In the genomic region with DNA sequence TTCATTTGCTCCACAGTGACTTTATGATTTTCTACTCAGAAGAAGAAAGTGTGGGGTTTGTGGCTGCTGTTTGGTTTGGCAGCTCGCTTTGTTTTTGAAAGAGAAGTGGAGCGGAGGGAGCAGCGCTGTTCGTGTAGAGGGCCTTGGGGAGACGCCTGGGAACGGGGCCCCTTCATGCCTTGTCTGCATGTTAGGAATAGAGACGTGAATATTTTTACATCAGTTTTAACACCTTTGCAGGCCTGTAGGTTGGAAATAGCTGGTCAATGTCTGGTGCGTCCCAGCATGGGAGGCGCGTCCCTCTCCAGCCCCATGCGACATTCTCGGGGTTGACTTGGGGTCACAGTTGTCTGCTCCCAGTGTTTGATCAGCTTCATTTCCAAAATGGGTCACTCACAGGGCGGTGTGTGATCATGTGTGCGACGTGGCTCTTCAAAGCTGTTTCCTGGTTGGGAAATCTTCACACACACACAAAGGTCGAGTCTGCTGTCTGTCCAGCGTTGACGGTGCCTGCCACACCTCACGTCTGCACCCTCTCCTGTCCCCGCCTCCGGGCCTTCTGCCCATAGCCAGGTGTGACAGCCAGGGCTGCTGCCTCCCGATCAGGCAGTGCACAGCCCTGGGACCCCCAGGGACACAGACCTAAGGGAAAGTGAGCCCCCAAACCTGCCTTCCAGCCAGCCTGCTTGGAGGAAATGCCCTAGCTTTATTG, we compare ENCODE assay signal across 1 cellular context.
TF ChIP-seq lines count a peak whose summit lies in the region.

No MANE protein-coding gene starts in this region.

TF ChIP-seq in HepG2, 621 proteins besides CTCF, POLR2A, EP300 and RAD21 (continued from another document and continues in another):
- TF ChIP-seq SNAPC4 (CRISPR knock-in tag; IDR thresholded peaks at IDR 0.05) (no peak), NFKBIZ (CRISPR knock-in tag; IDR thresholded peaks at IDR 0.05) (peak; percentile 98), ZBTB42 (CRISPR knock-in tag; IDR thresholded peaks at IDR 0.05) (0 out of 2 replicates have a peak, but pooled peaks have one; percentile 43), DR1 (CRISPR knock-in tag; IDR thresholded peaks at IDR 0.05) (no peak), ATAD3A (CRISPR knock-in tag; IDR thresholded peaks at IDR 0.05) (no peak), E2F1 (CRISPR knock-in tag; IDR thresholded peaks at IDR 0.05) (0 out of 2 replicates have a peak, but pooled peaks have one; percentile 60), NCOA1 (CRISPR knock-in tag; IDR thresholded peaks at IDR 0.05) (peak; percentile 95; the same call in 1 of the 2 replicates), BORCS8-MEF2B (CRISPR knock-in tag; IDR thresholded peaks at IDR 0.05) (peak; percentile 46; the same call in 1 of the 2 replicates), ZNF331 (CRISPR knock-in tag; IDR thresholded peaks at IDR 0.05) (peak; percentile 86; the same call in 1 of the 2 replicates), ZNF605 (CRISPR knock-in tag; IDR thresholded peaks at IDR 0.05) (peak; percentile 93), BCL6 (CRISPR knock-in tag; IDR thresholded peaks at IDR 0.05) (peak; percentile 97), NFE2L2 (IDR thresholded peaks at IDR 0.05; ENCODE audit: low read length) (no peak), U2AF2 (IDR thresholded peaks at IDR 0.05; ENCODE audit: low read depth, low read length) (no peak), SRSF9 (IDR thresholded peaks at IDR 0.05; ENCODE audit: borderline replicate concordance, insufficient read depth, low read depth, low read length, poor library complexity, severe bottlenecking) (no peak), ZNF432 (CRISPR knock-in tag; IDR thresholded peaks at IDR 0.05; ENCODE audit: borderline replicate concordance) (no peak), SMAD9 (CRISPR knock-in tag; IDR thresholded peaks at IDR 0.05) (no peak; the same call in 1 of the 2 replicates), ZBTB1 (CRISPR knock-in tag; IDR thresholded peaks at IDR 0.05; ENCODE audit: borderline replicate concordance) (no peak), ZNF34 (CRISPR knock-in tag; IDR thresholded peaks at IDR 0.05; ENCODE audit: borderline replicate concordance) (no peak), ZNF556 (CRISPR knock-in tag; IDR thresholded peaks at IDR 0.05; ENCODE audit: borderline replicate concordance) (peak; percentile 93; the same call in 1 of the 2 replicates), ZFP62 (CRISPR knock-in tag; IDR thresholded peaks at IDR 0.05) (no peak), ZNF235 (CRISPR knock-in tag; IDR thresholded peaks at IDR 0.05; ENCODE audit: borderline replicate concordance) (no peak), ZNF589 (CRISPR knock-in tag; conservative IDR thresholded peaks at IDR 0.05) (0 out of 2 replicates have a peak, but pooled peaks have one; percentile 58), ZNF552 (CRISPR knock-in tag; IDR thresholded peaks at IDR 0.05; ENCODE audit: borderline replicate concordance) (peak; percentile 61; the same call in 1 of the 2 replicates), NFIB (CRISPR knock-in tag; IDR thresholded peaks at IDR 0.05; ENCODE audit: borderline replicate concordance) (no peak), ZNF501 (CRISPR knock-in tag; IDR thresholded peaks at IDR 0.05) (peak; percentile 91), MYPOP (CRISPR knock-in tag; IDR thresholded peaks at IDR 0.05) (0 out of 2 replicates have a peak, but pooled peaks have one; percentile 36), GTF3A (CRISPR knock-in tag; conservative IDR thresholded peaks at IDR 0.05) (no peak), ZNF550 (CRISPR knock-in tag; IDR thresholded peaks at IDR 0.05; ENCODE audit: borderline replicate concordance) (no peak), ZFP1 (CRISPR knock-in tag; IDR thresholded peaks at IDR 0.05) (no peak), THAP11 (CRISPR knock-in tag; IDR thresholded peaks at IDR 0.05) (peak; percentile 73), NFYB (CRISPR knock-in tag; IDR thresholded peaks at IDR 0.05) (peak; percentile 36; the same call in 1 of the 2 replicates), MED8 (CRISPR knock-in tag; IDR thresholded peaks at IDR 0.05; ENCODE audit: insufficient replicate concordance) (peak; percentile 99), ZFY (CRISPR knock-in tag; IDR thresholded peaks at IDR 0.05) (peak; percentile 49), PHB2 (IDR thresholded peaks at IDR 0.05; ENCODE audit: partially characterized antibody) (no peak), ZNF160 (CRISPR knock-in tag; IDR thresholded peaks at IDR 0.05) (0 out of 2 replicates have a peak, but pooled peaks have one; percentile 46)
- TF ChIP-seq, protein P1, sequence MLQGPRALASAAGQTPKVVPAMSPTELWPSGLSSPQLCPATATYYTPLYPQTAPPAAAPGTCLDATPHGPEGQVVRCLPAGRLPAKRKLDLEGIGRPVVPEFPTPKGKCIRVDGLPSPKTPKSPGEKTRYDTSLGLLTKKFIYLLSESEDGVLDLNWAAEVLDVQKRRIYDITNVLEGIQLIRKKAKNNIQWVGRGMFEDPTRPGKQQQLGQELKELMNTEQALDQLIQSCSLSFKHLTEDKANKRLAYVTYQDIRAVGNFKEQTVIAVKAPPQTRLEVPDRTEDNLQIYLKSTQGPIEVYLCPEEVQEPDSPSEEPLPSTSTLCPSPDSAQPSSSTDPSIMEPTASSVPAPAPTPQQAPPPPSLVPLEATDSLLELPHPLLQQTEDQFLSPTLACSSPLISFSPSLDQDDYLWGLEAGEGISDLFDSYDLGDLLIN (CRISPR knock-in tag; IDR thresholded peaks at IDR 0.05; ENCODE audit: borderline replicate concordance), result 0 out of 2 replicates have a peak, but pooled peaks have one; percentile 24
- TF ChIP-seq, protein P2, sequence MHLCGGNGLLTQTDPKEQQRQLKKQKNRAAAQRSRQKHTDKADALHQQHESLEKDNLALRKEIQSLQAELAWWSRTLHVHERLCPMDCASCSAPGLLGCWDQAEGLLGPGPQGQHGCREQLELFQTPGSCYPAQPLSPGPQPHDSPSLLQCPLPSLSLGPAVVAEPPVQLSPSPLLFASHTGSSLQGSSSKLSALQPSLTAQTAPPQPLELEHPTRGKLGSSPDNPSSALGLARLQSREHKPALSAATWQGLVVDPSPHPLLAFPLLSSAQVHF (CRISPR knock-in tag; IDR thresholded peaks at IDR 0.05), result no peak
- TF ChIP-seq, protein P3, sequence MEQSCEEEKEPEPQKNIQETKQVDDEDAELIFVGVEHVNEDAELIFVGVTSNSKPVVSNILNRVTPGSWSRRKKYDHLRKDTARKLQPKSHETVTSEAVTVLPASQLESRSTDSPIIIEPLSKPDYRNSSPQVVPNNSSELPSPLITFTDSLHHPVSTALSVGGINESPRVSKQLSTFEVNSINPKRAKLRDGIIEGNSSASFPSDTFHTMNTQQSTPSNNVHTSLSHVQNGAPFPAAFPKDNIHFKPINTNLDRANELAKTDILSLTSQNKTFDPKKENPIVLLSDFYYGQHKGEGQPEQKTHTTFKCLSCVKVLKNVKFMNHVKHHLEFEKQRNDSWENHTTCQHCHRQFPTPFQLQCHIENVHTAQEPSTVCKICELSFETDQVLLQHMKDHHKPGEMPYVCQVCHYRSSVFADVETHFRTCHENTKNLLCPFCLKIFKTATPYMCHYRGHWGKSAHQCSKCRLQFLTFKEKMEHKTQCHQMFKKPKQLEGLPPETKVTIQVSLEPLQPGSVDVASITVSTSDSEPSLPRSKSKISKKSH (CRISPR knock-in tag; IDR thresholded peaks at IDR 0.05; ENCODE audit: borderline replicate concordance), result peak; percentile 76; the same call in 1 of the 2 replicates
- TF ChIP-seq, protein P4, sequence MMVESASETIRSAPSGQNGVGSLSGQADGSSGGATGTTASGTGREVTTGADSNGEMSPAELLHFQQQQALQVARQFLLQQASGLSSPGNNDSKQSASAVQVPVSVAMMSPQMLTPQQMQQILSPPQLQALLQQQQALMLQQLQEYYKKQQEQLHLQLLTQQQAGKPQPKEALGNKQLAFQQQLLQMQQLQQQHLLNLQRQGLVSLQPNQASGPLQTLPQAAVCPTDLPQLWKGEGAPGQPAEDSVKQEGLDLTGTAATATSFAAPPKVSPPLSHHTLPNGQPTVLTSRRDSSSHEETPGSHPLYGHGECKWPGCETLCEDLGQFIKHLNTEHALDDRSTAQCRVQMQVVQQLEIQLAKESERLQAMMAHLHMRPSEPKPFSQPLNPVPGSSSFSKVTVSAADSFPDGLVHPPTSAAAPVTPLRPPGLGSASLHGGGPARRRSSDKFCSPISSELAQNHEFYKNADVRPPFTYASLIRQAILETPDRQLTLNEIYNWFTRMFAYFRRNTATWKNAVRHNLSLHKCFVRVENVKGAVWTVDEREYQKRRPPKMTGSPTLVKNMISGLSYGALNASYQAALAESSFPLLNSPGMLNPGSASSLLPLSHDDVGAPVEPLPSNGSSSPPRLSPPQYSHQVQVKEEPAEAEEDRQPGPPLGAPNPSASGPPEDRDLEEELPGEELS (CRISPR knock-in tag; IDR thresholded peaks at IDR 0.05), result peak; percentile 97
- TF ChIP-seq, protein P5, sequence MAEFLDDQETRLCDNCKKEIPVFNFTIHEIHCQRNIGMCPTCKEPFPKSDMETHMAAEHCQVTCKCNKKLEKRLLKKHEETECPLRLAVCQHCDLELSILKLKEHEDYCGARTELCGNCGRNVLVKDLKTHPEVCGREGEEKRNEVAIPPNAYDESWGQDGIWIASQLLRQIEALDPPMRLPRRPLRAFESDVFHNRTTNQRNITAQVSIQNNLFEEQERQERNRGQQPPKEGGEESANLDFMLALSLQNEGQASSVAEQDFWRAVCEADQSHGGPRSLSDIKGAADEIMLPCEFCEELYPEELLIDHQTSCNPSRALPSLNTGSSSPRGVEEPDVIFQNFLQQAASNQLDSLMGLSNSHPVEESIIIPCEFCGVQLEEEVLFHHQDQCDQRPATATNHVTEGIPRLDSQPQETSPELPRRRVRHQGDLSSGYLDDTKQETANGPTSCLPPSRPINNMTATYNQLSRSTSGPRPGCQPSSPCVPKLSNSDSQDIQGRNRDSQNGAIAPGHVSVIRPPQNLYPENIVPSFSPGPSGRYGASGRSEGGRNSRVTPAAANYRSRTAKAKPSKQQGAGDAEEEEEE (CRISPR knock-in tag; IDR thresholded peaks at IDR 0.05; ENCODE audit: borderline replicate concordance), result no peak
- TF ChIP-seq, protein P6, sequence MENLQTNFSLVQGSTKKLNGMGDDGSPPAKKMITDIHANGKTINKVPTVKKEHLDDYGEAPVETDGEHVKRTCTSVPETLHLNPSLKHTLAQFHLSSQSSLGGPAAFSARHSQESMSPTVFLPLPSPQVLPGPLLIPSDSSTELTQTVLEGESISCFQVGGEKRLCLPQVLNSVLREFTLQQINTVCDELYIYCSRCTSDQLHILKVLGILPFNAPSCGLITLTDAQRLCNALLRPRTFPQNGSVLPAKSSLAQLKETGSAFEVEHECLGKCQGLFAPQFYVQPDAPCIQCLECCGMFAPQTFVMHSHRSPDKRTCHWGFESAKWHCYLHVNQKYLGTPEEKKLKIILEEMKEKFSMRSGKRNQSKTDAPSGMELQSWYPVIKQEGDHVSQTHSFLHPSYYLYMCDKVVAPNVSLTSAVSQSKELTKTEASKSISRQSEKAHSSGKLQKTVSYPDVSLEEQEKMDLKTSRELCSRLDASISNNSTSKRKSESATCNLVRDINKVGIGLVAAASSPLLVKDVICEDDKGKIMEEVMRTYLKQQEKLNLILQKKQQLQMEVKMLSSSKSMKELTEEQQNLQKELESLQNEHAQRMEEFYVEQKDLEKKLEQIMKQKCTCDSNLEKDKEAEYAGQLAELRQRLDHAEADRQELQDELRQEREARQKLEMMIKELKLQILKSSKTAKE (CRISPR knock-in tag; IDR thresholded peaks at IDR 0.05; ENCODE audit: borderline replicate concordance), result peak; percentile 100
- TF ChIP-seq, protein P7, sequence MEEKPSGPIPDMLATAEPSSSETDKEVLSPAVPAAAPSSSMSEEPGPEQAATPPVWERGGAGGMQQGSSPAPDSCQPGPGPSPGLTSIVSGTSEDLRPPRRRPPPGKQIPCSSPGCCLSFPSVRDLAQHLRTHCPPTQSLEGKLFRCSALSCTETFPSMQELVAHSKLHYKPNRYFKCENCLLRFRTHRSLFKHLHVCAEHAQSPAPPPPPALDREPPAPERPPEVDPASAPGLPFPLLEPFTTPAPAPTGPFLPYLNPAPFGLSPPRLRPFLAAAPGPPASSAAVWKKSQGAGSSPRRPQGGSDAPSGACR (CRISPR knock-in tag; IDR thresholded peaks at IDR 0.05), result peak; percentile 99
